ENCODE assay signal across 21 cellular contexts in genomic region chr14:70014696-70015095, GRCh38.
"Had no signal": no experiment of that assay in that cellular context is flagged by ENCODE, and none has a peak within 500 bp of the region (broad histone marks: within the 10 kb centered on the region; RNA-seq: fewer than 3 reads in every experiment).

No MANE protein-coding gene starts in this region.

- H3K27ac ChIP-seq: RWPE1 had no signal

- H3K4me3 ChIP-seq: MG63 had no signal

- H3K36me3 ChIP-seq: MG63 had no signal

- DNase-seq: KBM-7, MG63, NCI-H1092, NCI-H1105 treated with DMSO at 0.1 percent for 48 hours, NCI-H1417 treated with DMSO at 0.1 percent for 48 hours, NCI-H146, NCI-H1694 treated with DMSO at 0.1 percent for 48 hours, NCI-H1930, NCI-H2081, NCI-H2107, NCI-H226, NCI-H446, NCI-H510A, NCI-H524 treated with DMSO at 0.1 percent for 48 hours, NCI-H69, NCI-H774, PC-3, SHP77 had no signal

- ATAC-seq: Panc1, PC-3, SK-N-SH treated with all-trans-retinoic acid at 6 μM for 48 hours had no signal

- H3K27me3 ChIP-seq: MG63 had no signal

- H3K9me3 ChIP-seq: MG63 had no signal
